7 cellular contexts compared by ENCODE assay signal in genomic region chr12:2605301-2605700, GRCh38.
"Had no signal": no experiment of that assay in that cellular context is flagged by ENCODE, and none has a peak within 500 bp of the region (broad histone marks: within the 10 kb centered on the region; RNA-seq: fewer than 3 reads in every experiment).

No MANE protein-coding gene starts in this region.

- H3K4me3 Mint-ChIP-seq: GM23338, H9, IgD-negative memory B cell had no signal

- H3K27ac Mint-ChIP-seq: GM23338 had no signal

- ATAC-seq: GM23338, HepG2 had no signal

- H3K4me2 ChIP-seq: GM23338 had no signal

- DNase-seq: H9, HCEC 1CT, KBM-7 had no signal

- H3K27ac ChIP-seq: HL-60 had no signal

- H2AFZ ChIP-seq: GM23338 had no signal

- H3K4me3 ChIP-seq: GM23338 had no signal

- H3K9me3 Mint-ChIP-seq: GM23338, H9 had no signal

- H3K36me3 Mint-ChIP-seq: IgD-negative memory B cell had no signal
